ENCODE assay signal across 1 cellular context in the genomic region with DNA sequence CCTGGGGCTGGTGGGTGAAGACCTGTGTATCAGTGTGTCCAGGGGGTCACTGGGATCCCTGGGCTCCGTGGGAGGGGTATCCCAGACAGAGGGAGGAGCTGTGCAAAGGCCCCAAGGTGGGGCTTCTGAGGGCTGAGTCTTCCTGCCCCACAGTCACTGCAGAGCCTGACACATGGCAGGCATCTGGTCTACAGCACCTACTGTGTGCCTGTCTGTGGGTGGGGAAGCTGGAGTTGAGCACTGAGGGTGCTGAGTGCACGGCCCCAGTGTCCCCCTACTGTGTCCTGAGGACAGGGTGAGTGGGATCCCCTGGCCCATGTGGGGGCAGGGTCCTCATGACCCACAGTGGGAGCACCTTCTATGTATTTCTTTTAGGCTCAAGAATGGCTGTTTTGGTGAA.
TF ChIP-seq lines count a peak whose summit lies in the region.

No MANE protein-coding gene starts in this region.

TF ChIP-seq in GM23338, 12 proteins besides CTCF, POLR2A, EP300 and RAD21 (continued from another document):
- TF ChIP-seq, protein P1, sequence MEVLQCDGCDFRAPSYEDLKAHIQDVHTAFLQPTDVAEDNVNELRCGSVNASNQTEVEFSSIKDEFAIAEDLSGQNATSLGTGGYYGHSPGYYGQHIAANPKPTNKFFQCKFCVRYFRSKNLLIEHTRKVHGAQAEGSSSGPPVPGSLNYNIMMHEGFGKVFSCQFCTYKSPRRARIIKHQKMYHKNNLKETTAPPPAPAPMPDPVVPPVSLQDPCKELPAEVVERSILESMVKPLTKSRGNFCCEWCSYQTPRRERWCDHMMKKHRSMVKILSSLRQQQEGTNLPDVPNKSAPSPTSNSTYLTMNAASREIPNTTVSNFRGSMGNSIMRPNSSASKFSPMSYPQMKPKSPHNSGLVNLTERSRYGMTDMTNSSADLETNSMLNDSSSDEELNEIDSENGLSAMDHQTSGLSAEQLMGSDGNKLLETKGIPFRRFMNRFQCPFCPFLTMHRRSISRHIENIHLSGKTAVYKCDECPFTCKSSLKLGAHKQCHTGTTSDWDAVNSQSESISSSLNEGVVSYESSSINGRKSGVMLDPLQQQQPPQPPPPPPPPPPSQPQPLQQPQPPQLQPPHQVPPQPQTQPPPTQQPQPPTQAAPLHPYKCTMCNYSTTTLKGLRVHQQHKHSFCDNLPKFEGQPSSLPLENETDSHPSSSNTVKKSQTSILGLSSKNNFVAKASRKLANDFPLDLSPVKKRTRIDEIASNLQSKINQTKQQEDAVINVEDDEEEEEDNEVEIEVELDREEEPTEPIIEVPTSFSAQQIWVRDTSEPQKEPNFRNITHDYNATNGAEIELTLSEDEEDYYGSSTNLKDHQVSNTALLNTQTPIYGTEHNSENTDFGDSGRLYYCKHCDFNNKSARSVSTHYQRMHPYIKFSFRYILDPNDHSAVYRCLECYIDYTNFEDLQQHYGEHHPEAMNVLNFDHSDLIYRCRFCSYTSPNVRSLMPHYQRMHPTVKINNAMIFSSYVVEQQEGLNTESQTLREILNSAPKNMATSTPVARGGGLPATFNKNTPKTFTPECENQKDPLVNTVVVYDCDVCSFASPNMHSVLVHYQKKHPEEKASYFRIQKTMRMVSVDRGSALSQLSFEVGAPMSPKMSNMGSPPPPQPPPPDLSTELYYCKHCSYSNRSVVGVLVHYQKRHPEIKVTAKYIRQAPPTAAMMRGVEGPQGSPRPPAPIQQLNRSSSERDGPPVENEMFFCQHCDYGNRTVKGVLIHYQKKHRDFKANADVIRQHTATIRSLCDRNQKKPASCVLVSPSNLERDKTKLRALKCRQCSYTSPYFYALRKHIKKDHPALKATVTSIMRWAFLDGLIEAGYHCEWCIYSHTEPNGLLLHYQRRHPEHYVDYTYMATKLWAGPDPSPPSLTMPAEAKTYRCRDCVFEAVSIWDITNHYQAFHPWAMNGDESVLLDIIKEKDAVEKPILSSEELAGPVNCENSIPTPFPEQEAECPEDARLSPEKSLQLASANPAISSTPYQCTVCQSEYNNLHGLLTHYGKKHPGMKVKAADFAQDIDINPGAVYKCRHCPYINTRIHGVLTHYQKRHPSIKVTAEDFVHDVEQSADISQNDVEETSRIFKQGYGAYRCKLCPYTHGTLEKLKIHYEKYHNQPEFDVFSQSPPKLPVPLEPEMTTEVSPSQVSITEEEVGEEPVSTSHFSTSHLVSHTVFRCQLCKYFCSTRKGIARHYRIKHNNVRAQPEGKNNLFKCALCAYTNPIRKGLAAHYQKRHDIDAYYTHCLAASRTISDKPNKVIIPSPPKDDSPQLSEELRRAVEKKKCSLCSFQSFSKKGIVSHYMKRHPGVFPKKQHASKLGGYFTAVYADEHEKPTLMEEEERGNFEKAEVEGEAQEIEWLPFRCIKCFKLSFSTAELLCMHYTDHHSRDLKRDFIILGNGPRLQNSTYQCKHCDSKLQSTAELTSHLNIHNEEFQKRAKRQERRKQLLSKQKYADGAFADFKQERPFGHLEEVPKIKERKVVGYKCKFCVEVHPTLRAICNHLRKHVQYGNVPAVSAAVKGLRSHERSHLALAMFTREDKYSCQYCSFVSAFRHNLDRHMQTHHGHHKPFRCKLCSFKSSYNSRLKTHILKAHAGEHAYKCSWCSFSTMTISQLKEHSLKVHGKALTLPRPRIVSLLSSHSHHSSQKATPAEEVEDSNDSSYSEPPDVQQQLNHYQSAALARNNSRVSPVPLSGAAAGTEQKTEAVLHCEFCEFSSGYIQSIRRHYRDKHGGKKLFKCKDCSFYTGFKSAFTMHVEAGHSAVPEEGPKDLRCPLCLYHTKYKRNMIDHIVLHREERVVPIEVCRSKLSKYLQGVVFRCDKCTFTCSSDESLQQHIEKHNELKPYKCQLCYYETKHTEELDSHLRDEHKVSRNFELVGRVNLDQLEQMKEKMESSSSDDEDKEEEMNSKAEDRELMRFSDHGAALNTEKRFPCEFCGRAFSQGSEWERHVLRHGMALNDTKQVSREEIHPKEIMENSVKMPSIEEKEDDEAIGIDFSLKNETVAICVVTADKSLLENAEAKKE (CRISPR knock-in tag; IDR thresholded peaks at IDR 0.05), result no peak
- TF ChIP-seq STAT1 (IDR thresholded peaks at IDR 0.05; ENCODE audit: unreplicated experiment) (no peak), ZNF331 (CRISPR knock-in tag; IDR thresholded peaks at IDR 0.05; ENCODE audit: low read depth) (no peak), EZH2 (IDR thresholded peaks at IDR 0.05; ENCODE audit: low read depth, unreplicated experiment) (no peak), NANOG (IDR thresholded peaks at IDR 0.05; ENCODE audit: borderline replicate concordance) (no peak), POLR2AphosphoS5 (IDR thresholded peaks at IDR 0.05; ENCODE audit: low read depth) (no peak), CREB1 (CRISPR knock-in tag; IDR thresholded peaks at IDR 0.05; ENCODE audit: low read depth) (no peak), JUNB (IDR thresholded peaks at IDR 0.05; ENCODE audit: unreplicated experiment) (no peak)
- TF ChIP-seq, protein P2, sequence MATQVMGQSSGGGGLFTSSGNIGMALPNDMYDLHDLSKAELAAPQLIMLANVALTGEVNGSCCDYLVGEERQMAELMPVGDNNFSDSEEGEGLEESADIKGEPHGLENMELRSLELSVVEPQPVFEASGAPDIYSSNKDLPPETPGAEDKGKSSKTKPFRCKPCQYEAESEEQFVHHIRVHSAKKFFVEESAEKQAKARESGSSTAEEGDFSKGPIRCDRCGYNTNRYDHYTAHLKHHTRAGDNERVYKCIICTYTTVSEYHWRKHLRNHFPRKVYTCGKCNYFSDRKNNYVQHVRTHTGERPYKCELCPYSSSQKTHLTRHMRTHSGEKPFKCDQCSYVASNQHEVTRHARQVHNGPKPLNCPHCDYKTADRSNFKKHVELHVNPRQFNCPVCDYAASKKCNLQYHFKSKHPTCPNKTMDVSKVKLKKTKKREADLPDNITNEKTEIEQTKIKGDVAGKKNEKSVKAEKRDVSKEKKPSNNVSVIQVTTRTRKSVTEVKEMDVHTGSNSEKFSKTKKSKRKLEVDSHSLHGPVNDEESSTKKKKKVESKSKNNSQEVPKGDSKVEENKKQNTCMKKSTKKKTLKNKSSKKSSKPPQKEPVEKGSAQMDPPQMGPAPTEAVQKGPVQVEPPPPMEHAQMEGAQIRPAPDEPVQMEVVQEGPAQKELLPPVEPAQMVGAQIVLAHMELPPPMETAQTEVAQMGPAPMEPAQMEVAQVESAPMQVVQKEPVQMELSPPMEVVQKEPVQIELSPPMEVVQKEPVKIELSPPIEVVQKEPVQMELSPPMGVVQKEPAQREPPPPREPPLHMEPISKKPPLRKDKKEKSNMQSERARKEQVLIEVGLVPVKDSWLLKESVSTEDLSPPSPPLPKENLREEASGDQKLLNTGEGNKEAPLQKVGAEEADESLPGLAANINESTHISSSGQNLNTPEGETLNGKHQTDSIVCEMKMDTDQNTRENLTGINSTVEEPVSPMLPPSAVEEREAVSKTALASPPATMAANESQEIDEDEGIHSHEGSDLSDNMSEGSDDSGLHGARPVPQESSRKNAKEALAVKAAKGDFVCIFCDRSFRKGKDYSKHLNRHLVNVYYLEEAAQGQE (IDR thresholded peaks at IDR 0.05; ENCODE audit: unreplicated experiment), result no peak
- TF ChIP-seq, protein P3, sequence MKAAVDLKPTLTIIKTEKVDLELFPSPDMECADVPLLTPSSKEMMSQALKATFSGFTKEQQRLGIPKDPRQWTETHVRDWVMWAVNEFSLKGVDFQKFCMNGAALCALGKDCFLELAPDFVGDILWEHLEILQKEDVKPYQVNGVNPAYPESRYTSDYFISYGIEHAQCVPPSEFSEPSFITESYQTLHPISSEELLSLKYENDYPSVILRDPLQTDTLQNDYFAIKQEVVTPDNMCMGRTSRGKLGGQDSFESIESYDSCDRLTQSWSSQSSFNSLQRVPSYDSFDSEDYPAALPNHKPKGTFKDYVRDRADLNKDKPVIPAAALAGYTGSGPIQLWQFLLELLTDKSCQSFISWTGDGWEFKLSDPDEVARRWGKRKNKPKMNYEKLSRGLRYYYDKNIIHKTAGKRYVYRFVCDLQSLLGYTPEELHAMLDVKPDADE (IDR thresholded peaks at IDR 0.05), result no peak
